ENCODE assay signal across 8 cellular contexts in genomic region chr9:127930298-127931091, GRCh38. TPM values are rescaled to one million over a fixed set of nuclear protein-coding genes. Genes with fewer than 3 reads are reported as not detected.
DNase-seq lines count a peak whose midpoint lies in the region; ATAC-seq and TF ChIP-seq lines count a peak whose summit lies in the region.

TSS of gene PIP5KL1 (minus strand) at chr9:127930777. CDS start at chr9:127930752, 25 bp downstream.

- WGBS in lower leg skin, 2 donors: 3 to 8% methylated on average over 22 to 58 of the region's 68 CpGs

- no peak for TF ChIP-seq POLR2A in lower leg skin (IDR thresholded peaks at IDR 0.05)

- CTCF ChIA-PET in activated CD4-positive, alpha-beta memory T cell treated with anti-CD3 and anti-CD28 coated beads for 36 hours (lab: Charles Lee): interaction anchor here (0.7 to 2.7 kb wide), 5 partner anchors 9 to 187 kb away, joined by 3 to 14 read pairs (median 5); no protein-coding TSS in a partner anchor

- H3K4me3 Mint-ChIP-seq in activated CD4-positive, alpha-beta memory T cell treated with anti-CD3 and anti-CD28 coated beads for 36 hours: peak within 1 kb of the TSS; percentile 48

- intact Hi-C loops in activated CD4-positive, alpha-beta memory T cell treated with anti-CD3 and anti-CD28 coated beads for 36 hours (cut with micrococcal nuclease): no loop called here
- intact Hi-C loops in lower leg skin (cut with DNase I; ENCODE audit: low total_unique reads): no loop called here

- H3K9me3 Mint-ChIP-seq in activated CD4-positive, alpha-beta memory T cell treated with anti-CD3 and anti-CD28 coated beads for 36 hours: no peaks in the 10 kb centered on the region

- H3K27me3 Mint-ChIP-seq in activated CD4-positive, alpha-beta memory T cell treated with anti-CD3 and anti-CD28 coated beads for 36 hours: peaks cover 1% of the 10 kb centered on the region

- peaks cover 10% of the 10 kb centered on the region for H3K36me3 Mint-ChIP-seq in activated CD4-positive, alpha-beta memory T cell treated with anti-CD3 and anti-CD28 coated beads for 36 hours

- H3K4me1 Mint-ChIP-seq in activated CD4-positive, alpha-beta memory T cell treated with anti-CD3 and anti-CD28 coated beads for 36 hours (ENCODE audit: low read depth): peaks cover 33% of the 10 kb centered on the region

- DNase-seq in AG09319 (ENCODE audit: extremely low read depth, low read depth) (no peak), NCI-H510A (lab: John Stamatoyannopoulos, UW) (peak; percentile 83), ecto neural progenitor cell (ENCODE audit: low spot score) (peak; percentile 94), lower leg skin (ENCODE audit: low spot score in 2 of 2) (peak in 1 of 2 donors; percentile 95)
- peak; percentile 79 for DNase-seq in activated CD4-positive, alpha-beta memory T cell treated with anti-CD3 and anti-CD28 coated beads for 36 hours
- peak; percentile 57 to 68 for DNase-seq in stimulated activated CD4-positive, alpha-beta T cell treated with anti-CD3 and anti-CD28 coated beads, Interleukin-4, amount 100 ng/mL, for 4 hours

- peak; percentile 26 for TF ChIP-seq CTCF in AG09319 (IDR thresholded peaks at IDR 0.05; ENCODE audit: low read depth, low read length)
- TF ChIP-seq CTCF in lower leg skin (IDR thresholded peaks at IDR 0.05): no peak

- peak; percentile 81 for ATAC-seq in GM18867 (IDR thresholded peaks at IDR 0.05; ENCODE audit: unreplicated experiment)
- ATAC-seq in HG03045 (IDR thresholded peaks at IDR 0.05; ENCODE audit: unreplicated experiment): peak; percentile 76

- POLR2A ChIA-PET in activated CD4-positive, alpha-beta memory T cell treated with anti-CD3 and anti-CD28 coated beads for 36 hours (lab: Charles Lee): interaction anchor here (0.9 to 1.1 kb wide), 3 partner anchors 9 to 51 kb away, joined by 3 to 6 read pairs (median 5); partner anchors contain the start of gene ST6GALNAC4

- no peak within 1 kb of the TSS for H3K27ac Mint-ChIP-seq in activated CD4-positive, alpha-beta memory T cell treated with anti-CD3 and anti-CD28 coated beads for 36 hours

- H3K4me3 ChIP-seq in lower leg skin (ENCODE audit: low read depth, poor library complexity, severe bottlenecking): peak within 1 kb of the TSS; percentile 22

RNA-seq across cellular contexts. Expression of gene PIP5KL1, which starts in this region (rescaled TPM):
- total RNA-seq in activated CD4-positive, alpha-beta memory T cell treated with anti-CD3 and anti-CD28 coated beads for 36 hours: 1 to 10 TPM in 1 of 2 experiments, under 1 TPM in 1; 0.94 to 2.9 TPM
- total RNA-seq in lower leg skin: 10 to 100 TPM in 1 of 4 donors, 1 to 10 TPM in 3; 4.1 to 11.3 (median 8.4) TPM
